Comparison of ENCODE assay signal across 11 cellular contexts in the genomic region with DNA sequence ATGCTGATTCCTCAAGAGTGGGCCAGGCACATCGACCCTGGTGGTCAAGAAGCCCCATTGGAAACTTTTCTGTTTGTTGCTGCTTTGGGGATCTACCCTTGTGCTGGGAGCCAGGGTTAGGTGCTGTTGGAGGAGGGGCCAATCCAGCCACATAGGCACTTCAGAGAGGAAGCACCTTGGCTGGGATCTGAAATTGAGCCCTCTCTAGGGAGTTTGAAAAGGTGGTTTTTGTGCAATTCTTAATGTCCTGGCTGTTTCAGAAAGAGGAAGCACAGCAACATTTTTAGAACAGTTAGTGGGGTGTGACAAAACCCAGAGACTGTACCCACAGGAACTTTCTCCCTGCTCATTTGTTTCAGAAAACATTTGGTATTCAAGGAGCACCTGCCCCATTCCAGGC. TPM values are rescaled to one million over a fixed set of nuclear protein-coding genes. Genes with fewer than 3 reads are reported as not detected.
DNase-seq lines count a peak whose midpoint lies in the region; ATAC-seq and TF ChIP-seq lines count a peak whose summit lies in the region.
"Had no signal": no experiment of that assay in that cellular context is flagged by ENCODE, and none has a peak within 500 bp of the region (broad histone marks: within the 10 kb centered on the region; RNA-seq: fewer than 3 reads in every experiment).

No MANE protein-coding gene starts in this region.

- no peaks in the 10 kb centered on the region for H3K9me3 Mint-ChIP-seq in Calu3 (ENCODE audit: low read depth, unreplicated experiment)
- H3K9me3 Mint-ChIP-seq: CD4-positive, alpha-beta T cell had no signal

- in situ Hi-C loops in HAP-1 (cut with MboI; ENCODE audit: low sequenced_read_pairs), result no loop called here

- no peak for TF ChIP-seq CTCF in GM12865 (IDR thresholded peaks at IDR 0.05; ENCODE audit: insufficient read depth, low read depth, low read length, missing control alignments)
- TF ChIP-seq CTCF in Calu3 (IDR thresholded peaks at IDR 0.05; ENCODE audit: unreplicated experiment), result no peak

- H3K4me3 ChIP-seq in GM12865 (ENCODE audit: low read depth, low read length) (no peak overlapping the region), HAP-1 (no peak overlapping the region)

- intact Hi-C loops in Calu3 (cut with micrococcal nuclease; ENCODE audit: unreplicated experiment), result no loop called here

- H3K4me1 ChIP-seq in HAP-1, result no peaks in the 10 kb centered on the region

- DNase-seq in GM12865 (ENCODE audit: low read depth) (peak; percentile 77), NOMO-1 treated with dmso at 0.1 percent for 144 hours (lab: John Stamatoyannopoulos, UW; ENCODE audit: unreplicated experiment) (peak; percentile 67), Calu3 (no peak), HAP-1 (ENCODE audit: low spot score in 2 of 2) (no peak)
- no peak for DNase-seq in activated naive CD4-positive, alpha-beta T cell (lab: John Stamatoyannopoulos, UW)
- DNase-seq: activated CD4-positive, alpha-beta T cell treated with anti-CD3 and anti-CD28 coated beads, Interleukin-2, amount 50 U/mL, for 4 hours; CD4-positive, alpha-beta T cell; NK-92 treated with Interleukin-12 subunit alpha and Interleukin-12 subunit beta, amount 100 ng/mL, for 24 hours had no signal

- H3K9me3 ChIP-seq in HAP-1, result no peaks in the 10 kb centered on the region

- BruUV-seq in Calu3 (replicated peaks; lab: Mats Ljungman, UMichigan), result no TSS peak

- H3K27me3 Mint-ChIP-seq in Calu3 (ENCODE audit: unreplicated experiment), result peaks cover 37% of the 10 kb centered on the region

- no peaks in the 10 kb centered on the region for H3K4me1 Mint-ChIP-seq in Calu3 (ENCODE audit: low read depth, unreplicated experiment)

- H3K4me3 Mint-ChIP-seq in Calu3 (ENCODE audit: low read depth, unreplicated experiment), result no peak overlapping the region
- H3K4me3 Mint-ChIP-seq: CD4-positive, alpha-beta T cell had no signal

- H3K27ac Mint-ChIP-seq in Calu3 (ENCODE audit: unreplicated experiment), result no peak overlapping the region
- H3K27ac Mint-ChIP-seq: CD4-positive, alpha-beta T cell had no signal

- H3K36me3 Mint-ChIP-seq in Calu3 (ENCODE audit: insufficient read depth, unreplicated experiment), result no peaks in the 10 kb centered on the region

- peak; percentile 74 for ATAC-seq in GM19467 (IDR thresholded peaks at IDR 0.05; ENCODE audit: unreplicated experiment)
- peak; percentile 65 for ATAC-seq in HG03066 (IDR thresholded peaks at IDR 0.05; ENCODE audit: low read depth, unreplicated experiment)
- ATAC-seq in GM19455 (IDR thresholded peaks at IDR 0.05; ENCODE audit: unreplicated experiment), result no peak

- H3K36me3 ChIP-seq in HAP-1 (replicated peaks), result no peaks in the 10 kb centered on the region

- CTCF ChIA-PET in Calu3 (lab: Charles Lee), result no interaction called here

- H3K27me3 ChIP-seq in HAP-1 (ENCODE audit: low read depth), result no peaks in the 10 kb centered on the region

RNA-seq across cellular contexts. Expression of gene BEND5, which starts 17.2 kb away (rescaled TPM):
- 0.87 TPM in 1 of 2 replicates, not detected in the other for total RNA-seq in Calu3 (2022)

Comparison
In these comparisons a context has a peak if more than half of its experiments do, and no peak if none do; other contexts are left out.
1. DNase-seq: peak in GM12865 (single experiment) and NOMO-1 treated with dmso at 0.1 percent for 144 hours (single experiment); none in Calu3 (single experiment), HAP-1 (0 of 2) and activated naive CD4-positive, alpha-beta T cell (0 of 4).